15 cellular contexts compared by ENCODE assay signal in the genomic region with DNA sequence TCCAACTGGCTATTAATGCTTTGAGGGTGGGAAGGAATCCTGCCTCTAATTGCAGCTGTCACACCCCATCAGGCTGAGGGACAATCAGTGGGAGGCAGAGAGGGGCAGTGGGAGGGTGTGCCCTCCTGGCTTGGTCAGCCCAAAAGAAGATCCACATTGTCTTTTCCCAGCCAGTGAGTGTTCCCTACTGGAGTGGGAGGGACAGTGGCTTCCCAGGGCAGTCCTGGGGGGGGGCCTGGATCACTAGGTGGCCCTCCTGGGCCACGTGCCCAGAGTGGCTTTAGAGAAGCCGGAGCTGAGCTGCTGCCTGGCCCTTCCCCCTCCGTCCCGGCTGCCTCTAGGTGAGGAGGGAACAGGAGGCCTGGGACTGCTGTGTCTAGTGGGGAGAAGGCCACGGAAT. TPM values are rescaled to one million over a fixed set of nuclear protein-coding genes. Genes with fewer than 3 reads are reported as not detected.
DNase-seq lines count a peak whose midpoint lies in the region; ATAC-seq, FAIRE-seq and TF ChIP-seq lines count a peak whose summit lies in the region.
"Had no signal": no experiment of that assay in that cellular context is flagged by ENCODE, and none has a peak within 500 bp of the region (broad histone marks: within the 10 kb centered on the region; RNA-seq: fewer than 3 reads in every experiment).

No MANE protein-coding gene starts in this region.

- peaks cover 0 to 97% of the 10 kb centered on the region in 2 donors for H3K4me1 ChIP-seq in right atrium auricular region
- no peaks in the 10 kb centered on the region for H3K4me1 ChIP-seq in pancreas

- no peaks in the 10 kb centered on the region for H3K9me3 ChIP-seq in right atrium auricular region
- no peaks in the 10 kb centered on the region for H3K9me3 ChIP-seq in pancreas
- H3K9me3 ChIP-seq: esophagus squamous epithelium had no signal

- H3K36me3 ChIP-seq in H7 (replicated peaks; ENCODE audit: control insufficient read depth, insufficient read depth, low read length) (no peaks in the 10 kb centered on the region; the same call in 1 of the 2 replicates), right atrium auricular region (peaks cover 13% of the 10 kb centered on the region), pancreas (no peaks in the 10 kb centered on the region)

- H3K4me3 ChIP-seq in H7 (ENCODE audit: insufficient read depth, low read depth, low read length) (no peak overlapping the region), right atrium auricular region (no peak overlapping the region), pancreas (no peak overlapping the region)
- H3K4me3 ChIP-seq: esophagus squamous epithelium had no signal

- H3K27ac ChIP-seq in right atrium auricular region (peak overlapping the region; percentile 57 to 64), pancreas (no peak overlapping the region)
- H3K27ac ChIP-seq: KMS-11 had no signal

- H3K27me3 ChIP-seq in H7 (ENCODE audit: control insufficient read depth, insufficient read depth, low read length) = no peaks in the 10 kb centered on the region
- no peaks in the 10 kb centered on the region for H3K27me3 ChIP-seq in right atrium auricular region
- H3K27me3 ChIP-seq in pancreas = no peaks in the 10 kb centered on the region
- H3K27me3 ChIP-seq: esophagus squamous epithelium had no signal

- no peak for FAIRE-seq in pancreas (lab: Jason Lieb, UNC)
- FAIRE-seq: colon had no signal

- 31 to 38% methylated on average over 5 of the region's 5 CpGs for WGBS in pancreas, 2 donors

- DNase-seq in H7 (peak; percentile 61), astrocyte of the hippocampus (ENCODE audit: low read depth, low spot score) (peak; percentile 62), right atrium auricular region (ENCODE audit: low spot score) (peak; percentile 58), pancreas (no peak), SKM-1 treated with dmso at 0.1 percent for 144 hours (lab: John Stamatoyannopoulos, UW; ENCODE audit: unreplicated experiment) (no peak), kidney glomerular epithelial cell (lab: John Stamatoyannopoulos, UW) (no peak)
- DNase-seq in activated effector memory CD4-positive, alpha-beta T cell treated with anti-CD3 and anti-CD28 coated beads, Interleukin-2, amount 50 U/mL, for 16 hours = no peak
- DNase-seq: AML-193; DND-41; esophagus squamous epithelium; stimulated activated CD4-positive, alpha-beta T cell treated with anti-CD3 and anti-CD28 coated beads, Interleukin-4, amount 100 ng/mL, for 4 hours; stimulated activated naive CD8-positive, alpha-beta T cell treated with anti-CD3 and anti-CD28 coated beads, Interleukin-15, Interleukin-2, amounts not matched to agents 100 U/mL and 50 U/mL, for 24 hours had no signal

- TF ChIP-seq CTCF in right atrium auricular region (IDR thresholded peaks at IDR 0.05) = no peak
- TF ChIP-seq CTCF in pancreas (IDR thresholded peaks at IDR 0.05) = no peak

- intact Hi-C loops in pancreas (cut with DNase I) = no loop called here

- peak in 3 of 4 donors; percentile 18 to 66 (median 43) for ATAC-seq in pancreas
- ATAC-seq in HG03196 (IDR thresholded peaks at IDR 0.05; ENCODE audit: unreplicated experiment) = no peak
- ATAC-seq: stimulated activated naive CD8-positive, alpha-beta T cell treated with anti-CD3 and anti-CD28 coated beads, Interleukin-15, Interleukin-2, amounts not matched to agents 100 U/mL and 50 U/mL, for 24 hours had no signal

RNA-seq across cellular contexts. Expression of gene INKA2, which starts 14.0 kb away (rescaled TPM):
- 0.83 and 1.1 TPM in 2 replicates for total RNA-seq in H7 (2014; rRNA removed; shearing (Covaris generic))
- total RNA-seq in right atrium auricular region = 10 to 100 TPM; 17.3 to 23.4 TPM
- 1 to 10 TPM in 3 of 6 donors, under 1 TPM in 3; 0.28 to 2.1 (median 1.1) TPM for total RNA-seq in pancreas
- polyA plus RNA-seq in pancreas = 1 to 10 TPM in 1 of 2 donors, under 1 TPM in 1; 0.72 to 1.3 TPM

RNA-seq across cellular contexts. Expression of gene DDX20, which starts 30.5 kb away (rescaled TPM):
- total RNA-seq in H7 (2014; rRNA removed; shearing (Covaris generic)) = 39.3 and 39.4 TPM in 2 replicates
- total RNA-seq in right atrium auricular region (1 to 10 TPM; 6.1 to 8.8 TPM), pancreas (1 to 10 TPM; 2.4 to 5.4 (median 4.3) TPM)
- polyA plus RNA-seq in pancreas = 1 to 10 TPM; 2.8 to 6.8 TPM

Comparison
In these comparisons a context has a peak if more than half of its experiments do, and no peak if none do; other contexts are left out.
1. DNase-seq: peak in H7 (single experiment), astrocyte of the hippocampus (single experiment) and right atrium auricular region (single experiment); none in pancreas (0 of 6), SKM-1 treated with dmso at 0.1 percent for 144 hours (single experiment), activated effector memory CD4-positive, alpha-beta T cell treated with anti-CD3 and anti-CD28 coated beads, Interleukin-2, amount 50 U/mL, for 16 hours (single experiment) and kidney glomerular epithelial cell (single experiment).
2. H3K27ac ChIP-seq: peak in right atrium auricular region (2 of 2); none in pancreas (0 of 4).